In genomic region chr18:9930299-9930884, GRCh38 we compare ENCODE assay signal across 1 cellular context.
TF ChIP-seq lines count a peak whose summit lies in the region.

No MANE protein-coding gene starts in this region.

TF ChIP-seq in K562, 482 proteins besides CTCF, POLR2A, EP300 and RAD21 (continued from another document):
- TF ChIP-seq FOXA3 (CRISPR knock-in tag; conservative IDR thresholded peaks at IDR 0.05 in 1 of 2, IDR thresholded peaks at IDR 0.05 in 1 of 2) = no peak
- 0 out of 2 replicates have a peak, but pooled peaks have one; percentile 21 for TF ChIP-seq DPF2 (IDR thresholded peaks at IDR 0.05)
- TF ChIP-seq YY1 (IDR thresholded peaks at IDR 0.05; ENCODE audit: borderline replicate concordance in 1 of 3, control insufficient read depth in 1 of 3, extremely low read depth in 1 of 3, insufficient read depth in 3 of 3, insufficient read length in 1 of 3, insufficient replicate concordance in 2 of 3, low read depth in 1 of 3, low read length in 2 of 3) = peak in 1 of 3 experiments; percentile 76
- no peak for TF ChIP-seq ILF3 (IDR thresholded peaks at IDR 0.05; ENCODE audit: borderline replicate concordance)
- peak; percentile 47; the same call in 1 of the 2 replicates for TF ChIP-seq POLR2H (tag; IDR thresholded peaks at IDR 0.05; ENCODE audit: low read depth)
- 0 out of 2 replicates have a peak, but pooled peaks have one; percentile 33 for TF ChIP-seq NFRKB (IDR thresholded peaks at IDR 0.05; ENCODE audit: low read depth)
- peak; percentile 69; the same call in 1 of the 2 replicates for TF ChIP-seq ZNF592 (IDR thresholded peaks at IDR 0.05)
- peak; percentile 81 for TF ChIP-seq RBM22 (IDR thresholded peaks at IDR 0.05; ENCODE audit: low read depth, low read length, poor library complexity, severe bottlenecking)
- TF ChIP-seq ZNF197 (CRISPR knock-in tag; IDR thresholded peaks at IDR 0.05; ENCODE audit: low read depth) = 0 out of 2 replicates have a peak, but pooled peaks have one; percentile 68
- TF ChIP-seq GABPA (tag; conservative IDR thresholded peaks at IDR 0.05; ENCODE audit: low read depth) = no peak
- TF ChIP-seq TEAD4 (IDR thresholded peaks at IDR 0.05; ENCODE audit: low read length) = peak; percentile 78
- no peak for TF ChIP-seq TEAD4 (CRISPR knock-in tag; IDR thresholded peaks at IDR 0.05; ENCODE audit: borderline replicate concordance)
- no peak for TF ChIP-seq CHD4 (IDR thresholded peaks at IDR 0.05; ENCODE audit: insufficient read depth, insufficient replicate concordance, low read depth, low read length, poor library complexity, severe bottlenecking)
- TF ChIP-seq, protein P1, sequence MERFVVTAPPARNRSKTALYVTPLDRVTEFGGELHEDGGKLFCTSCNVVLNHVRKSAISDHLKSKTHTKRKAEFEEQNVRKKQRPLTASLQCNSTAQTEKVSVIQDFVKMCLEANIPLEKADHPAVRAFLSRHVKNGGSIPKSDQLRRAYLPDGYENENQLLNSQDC (CRISPR knock-in tag; IDR thresholded peaks at IDR 0.05) = 0 out of 2 replicates have a peak, but pooled peaks have one; percentile 35
- TF ChIP-seq KAT8 (IDR thresholded peaks at IDR 0.05; ENCODE audit: low read depth) = peak; percentile 81; the same call in 1 of the 2 replicates
